1 cellular context compared by ENCODE assay signal in the genomic region with DNA sequence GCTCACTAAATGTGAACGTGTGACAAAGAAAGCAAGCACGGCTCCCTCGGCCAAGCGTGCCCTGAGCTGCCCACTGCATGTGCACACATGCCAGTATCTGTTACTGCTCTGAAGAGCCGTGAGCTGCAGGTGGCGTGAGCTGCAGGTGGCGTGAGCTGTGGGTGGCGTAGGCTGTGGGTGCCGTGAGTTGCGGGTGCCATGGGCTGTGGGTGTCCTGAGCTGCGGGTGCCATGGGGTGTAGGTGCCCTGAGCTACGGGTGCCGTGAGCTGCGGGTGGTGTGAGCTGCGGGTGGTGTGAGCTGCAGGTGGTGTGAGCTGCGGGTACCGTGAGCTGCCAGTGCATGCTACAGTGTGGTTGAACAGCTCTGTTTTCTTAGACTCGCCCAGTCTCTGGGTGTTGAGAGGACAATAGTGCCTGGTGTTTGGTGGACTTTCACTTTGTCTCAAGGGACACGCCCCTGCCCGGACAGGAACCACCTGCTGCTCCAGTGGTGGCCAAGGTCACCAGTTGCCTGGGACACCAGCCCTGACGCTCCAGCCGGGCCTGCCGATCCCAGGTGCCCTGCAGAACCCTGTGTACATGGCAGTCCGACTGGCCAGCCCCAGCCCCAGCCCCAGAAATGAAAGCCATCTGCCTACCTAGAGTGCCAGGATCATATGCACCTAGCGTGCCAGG.
A peak's percentile ranks its signal among the peaks of the same experiment; 100 is the strongest.
TF ChIP-seq lines count a peak whose summit lies in the region.

No MANE protein-coding gene starts in this region.

TF ChIP-seq in HepG2, 621 proteins besides CTCF, POLR2A, EP300 and RAD21 (continued from another document and continues in another):
- TF ChIP-seq, protein P1, sequence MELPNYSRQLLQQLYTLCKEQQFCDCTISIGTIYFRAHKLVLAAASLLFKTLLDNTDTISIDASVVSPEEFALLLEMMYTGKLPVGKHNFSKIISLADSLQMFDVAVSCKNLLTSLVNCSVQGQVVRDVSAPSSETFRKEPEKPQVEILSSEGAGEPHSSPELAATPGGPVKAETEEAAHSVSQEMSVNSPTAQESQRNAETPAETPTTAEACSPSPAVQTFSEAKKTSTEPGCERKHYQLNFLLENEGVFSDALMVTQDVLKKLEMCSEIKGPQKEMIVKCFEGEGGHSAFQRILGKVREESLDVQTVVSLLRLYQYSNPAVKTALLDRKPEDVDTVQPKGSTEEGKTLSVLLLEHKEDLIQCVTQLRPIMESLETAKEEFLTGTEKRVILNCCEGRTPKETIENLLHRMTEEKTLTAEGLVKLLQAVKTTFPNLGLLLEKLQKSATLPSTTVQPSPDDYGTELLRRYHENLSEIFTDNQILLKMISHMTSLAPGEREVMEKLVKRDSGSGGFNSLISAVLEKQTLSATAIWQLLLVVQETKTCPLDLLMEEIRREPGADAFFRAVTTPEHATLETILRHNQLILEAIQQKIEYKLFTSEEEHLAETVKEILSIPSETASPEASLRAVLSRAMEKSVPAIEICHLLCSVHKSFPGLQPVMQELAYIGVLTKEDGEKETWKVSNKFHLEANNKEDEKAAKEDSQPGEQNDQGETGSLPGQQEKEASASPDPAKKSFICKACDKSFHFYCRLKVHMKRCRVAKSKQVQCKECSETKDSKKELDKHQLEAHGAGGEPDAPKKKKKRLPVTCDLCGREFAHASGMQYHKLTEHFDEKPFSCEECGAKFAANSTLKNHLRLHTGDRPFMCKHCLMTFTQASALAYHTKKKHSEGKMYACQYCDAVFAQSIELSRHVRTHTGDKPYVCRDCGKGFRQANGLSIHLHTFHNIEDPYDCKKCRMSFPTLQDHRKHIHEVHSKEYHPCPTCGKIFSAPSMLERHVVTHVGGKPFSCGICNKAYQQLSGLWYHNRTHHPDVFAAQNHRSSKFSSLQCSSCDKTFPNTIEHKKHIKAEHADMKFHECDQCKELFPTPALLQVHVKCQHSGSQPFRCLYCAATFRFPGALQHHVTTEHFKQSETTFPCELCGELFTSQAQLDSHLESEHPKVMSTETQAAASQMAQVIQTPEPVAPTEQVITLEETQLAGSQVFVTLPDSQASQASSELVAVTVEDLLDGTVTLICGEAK (IDR thresholded peaks at IDR 0.05) = no peak
- TF ChIP-seq, protein P1 (CRISPR knock-in tag; IDR thresholded peaks at IDR 0.05) = no peak
- TF ChIP-seq, protein P2, sequence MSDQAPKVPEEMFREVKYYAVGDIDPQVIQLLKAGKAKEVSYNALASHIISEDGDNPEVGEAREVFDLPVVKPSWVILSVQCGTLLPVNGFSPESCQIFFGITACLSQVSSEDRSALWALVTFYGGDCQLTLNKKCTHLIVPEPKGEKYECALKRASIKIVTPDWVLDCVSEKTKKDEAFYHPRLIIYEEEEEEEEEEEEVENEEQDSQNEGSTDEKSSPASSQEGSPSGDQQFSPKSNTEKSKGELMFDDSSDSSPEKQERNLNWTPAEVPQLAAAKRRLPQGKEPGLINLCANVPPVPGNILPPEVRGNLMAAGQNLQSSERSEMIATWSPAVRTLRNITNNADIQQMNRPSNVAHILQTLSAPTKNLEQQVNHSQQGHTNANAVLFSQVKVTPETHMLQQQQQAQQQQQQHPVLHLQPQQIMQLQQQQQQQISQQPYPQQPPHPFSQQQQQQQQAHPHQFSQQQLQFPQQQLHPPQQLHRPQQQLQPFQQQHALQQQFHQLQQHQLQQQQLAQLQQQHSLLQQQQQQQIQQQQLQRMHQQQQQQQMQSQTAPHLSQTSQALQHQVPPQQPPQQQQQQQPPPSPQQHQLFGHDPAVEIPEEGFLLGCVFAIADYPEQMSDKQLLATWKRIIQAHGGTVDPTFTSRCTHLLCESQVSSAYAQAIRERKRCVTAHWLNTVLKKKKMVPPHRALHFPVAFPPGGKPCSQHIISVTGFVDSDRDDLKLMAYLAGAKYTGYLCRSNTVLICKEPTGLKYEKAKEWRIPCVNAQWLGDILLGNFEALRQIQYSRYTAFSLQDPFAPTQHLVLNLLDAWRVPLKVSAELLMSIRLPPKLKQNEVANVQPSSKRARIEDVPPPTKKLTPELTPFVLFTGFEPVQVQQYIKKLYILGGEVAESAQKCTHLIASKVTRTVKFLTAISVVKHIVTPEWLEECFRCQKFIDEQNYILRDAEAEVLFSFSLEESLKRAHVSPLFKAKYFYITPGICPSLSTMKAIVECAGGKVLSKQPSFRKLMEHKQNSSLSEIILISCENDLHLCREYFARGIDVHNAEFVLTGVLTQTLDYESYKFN (CRISPR knock-in tag; conservative IDR thresholded peaks at IDR 0.05) = peak; percentile 70
- TF ChIP-seq POLR2AphosphoS2 (IDR thresholded peaks at IDR 0.05; ENCODE audit: low read depth, low read length) (no peak), RARA (CRISPR knock-in tag; IDR thresholded peaks at IDR 0.05) (peak; percentile 45), U2AF2 (IDR thresholded peaks at IDR 0.05; ENCODE audit: low read depth, low read length) (no peak), ZNF772 (CRISPR knock-in tag; IDR thresholded peaks at IDR 0.05) (no peak), ZNF335 (CRISPR knock-in tag; IDR thresholded peaks at IDR 0.05) (no peak), ZNF446 (CRISPR knock-in tag; IDR thresholded peaks at IDR 0.05) (no peak), RXRA (CRISPR knock-in tag; IDR thresholded peaks at IDR 0.05) (0 out of 2 replicates have a peak, but pooled peaks have one; percentile 43), ZNF264 (CRISPR knock-in tag; IDR thresholded peaks at IDR 0.05) (no peak), SIX1 (CRISPR knock-in tag; IDR thresholded peaks at IDR 0.05; ENCODE audit: borderline replicate concordance) (no peak), NFATC3 (CRISPR knock-in tag; IDR thresholded peaks at IDR 0.05) (no peak), ZNF670 (CRISPR knock-in tag; IDR thresholded peaks at IDR 0.05; ENCODE audit: borderline replicate concordance) (no peak), ZBTB1 (CRISPR knock-in tag; IDR thresholded peaks at IDR 0.05; ENCODE audit: borderline replicate concordance) (no peak), MEIS2 (CRISPR knock-in tag; IDR thresholded peaks at IDR 0.05) (no peak), ZKSCAN5 (CRISPR knock-in tag; IDR thresholded peaks at IDR 0.05) (no peak), ZNF510 (CRISPR knock-in tag; IDR thresholded peaks at IDR 0.05; ENCODE audit: low read depth) (no peak), ZNF382 (CRISPR knock-in tag; IDR thresholded peaks at IDR 0.05; ENCODE audit: borderline replicate concordance) (no peak), HCFC1 (IDR thresholded peaks at IDR 0.05; ENCODE audit: low read depth, low read length) (no peak), PHF5A (CRISPR knock-in tag; IDR thresholded peaks at IDR 0.05; ENCODE audit: low read depth, unreplicated experiment) (no peak), ZKSCAN8 (CRISPR knock-in tag; IDR thresholded peaks at IDR 0.05; ENCODE audit: borderline replicate concordance) (no peak), ZNF292 (CRISPR knock-in tag; IDR thresholded peaks at IDR 0.05; ENCODE audit: borderline replicate concordance, low read depth) (0 out of 2 replicates have a peak, but pooled peaks have one; percentile 48), SRY (CRISPR knock-in tag; IDR thresholded peaks at IDR 0.05) (peak; percentile 52; the same call in 1 of the 2 replicates), SMARCE1 (IDR thresholded peaks at IDR 0.05; ENCODE audit: borderline replicate concordance) (no peak), NFYC (CRISPR knock-in tag; IDR thresholded peaks at IDR 0.05) (no peak), ZSCAN20 (CRISPR knock-in tag; IDR thresholded peaks at IDR 0.05; ENCODE audit: borderline replicate concordance) (no peak)
- TF ChIP-seq, protein P3, sequence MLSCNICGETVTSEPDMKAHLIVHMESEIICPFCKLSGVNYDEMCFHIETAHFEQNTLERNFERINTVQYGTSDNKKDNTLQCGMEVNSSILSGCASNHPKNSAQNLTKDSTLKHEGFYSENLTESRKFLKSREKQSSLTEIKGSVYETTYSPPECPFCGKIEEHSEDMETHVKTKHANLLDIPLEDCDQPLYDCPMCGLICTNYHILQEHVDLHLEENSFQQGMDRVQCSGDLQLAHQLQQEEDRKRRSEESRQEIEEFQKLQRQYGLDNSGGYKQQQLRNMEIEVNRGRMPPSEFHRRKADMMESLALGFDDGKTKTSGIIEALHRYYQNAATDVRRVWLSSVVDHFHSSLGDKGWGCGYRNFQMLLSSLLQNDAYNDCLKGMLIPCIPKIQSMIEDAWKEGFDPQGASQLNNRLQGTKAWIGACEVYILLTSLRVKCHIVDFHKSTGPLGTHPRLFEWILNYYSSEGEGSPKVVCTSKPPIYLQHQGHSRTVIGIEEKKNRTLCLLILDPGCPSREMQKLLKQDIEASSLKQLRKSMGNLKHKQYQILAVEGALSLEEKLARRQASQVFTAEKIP (CRISPR knock-in tag; IDR thresholded peaks at IDR 0.05; ENCODE audit: borderline replicate concordance) = no peak
- TF ChIP-seq, protein P4, sequence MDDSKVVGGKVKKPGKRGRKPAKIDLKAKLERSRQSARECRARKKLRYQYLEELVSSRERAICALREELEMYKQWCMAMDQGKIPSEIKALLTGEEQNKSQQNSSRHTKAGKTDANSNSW (CRISPR knock-in tag; IDR thresholded peaks at IDR 0.05; ENCODE audit: borderline replicate concordance) = no peak
- TF ChIP-seq, protein P5, sequence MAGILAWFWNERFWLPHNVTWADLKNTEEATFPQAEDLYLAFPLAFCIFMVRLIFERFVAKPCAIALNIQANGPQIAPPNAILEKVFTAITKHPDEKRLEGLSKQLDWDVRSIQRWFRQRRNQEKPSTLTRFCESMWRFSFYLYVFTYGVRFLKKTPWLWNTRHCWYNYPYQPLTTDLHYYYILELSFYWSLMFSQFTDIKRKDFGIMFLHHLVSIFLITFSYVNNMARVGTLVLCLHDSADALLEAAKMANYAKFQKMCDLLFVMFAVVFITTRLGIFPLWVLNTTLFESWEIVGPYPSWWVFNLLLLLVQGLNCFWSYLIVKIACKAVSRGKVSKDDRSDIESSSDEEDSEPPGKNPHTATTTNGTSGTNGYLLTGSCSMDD (CRISPR knock-in tag; IDR thresholded peaks at IDR 0.05) = no peak
- TF ChIP-seq, protein P6, sequence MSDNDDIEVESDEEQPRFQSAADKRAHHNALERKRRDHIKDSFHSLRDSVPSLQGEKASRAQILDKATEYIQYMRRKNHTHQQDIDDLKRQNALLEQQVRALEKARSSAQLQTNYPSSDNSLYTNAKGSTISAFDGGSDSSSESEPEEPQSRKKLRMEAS (IDR thresholded peaks at IDR 0.05) = peak; percentile 62
- TF ChIP-seq, protein P7, sequence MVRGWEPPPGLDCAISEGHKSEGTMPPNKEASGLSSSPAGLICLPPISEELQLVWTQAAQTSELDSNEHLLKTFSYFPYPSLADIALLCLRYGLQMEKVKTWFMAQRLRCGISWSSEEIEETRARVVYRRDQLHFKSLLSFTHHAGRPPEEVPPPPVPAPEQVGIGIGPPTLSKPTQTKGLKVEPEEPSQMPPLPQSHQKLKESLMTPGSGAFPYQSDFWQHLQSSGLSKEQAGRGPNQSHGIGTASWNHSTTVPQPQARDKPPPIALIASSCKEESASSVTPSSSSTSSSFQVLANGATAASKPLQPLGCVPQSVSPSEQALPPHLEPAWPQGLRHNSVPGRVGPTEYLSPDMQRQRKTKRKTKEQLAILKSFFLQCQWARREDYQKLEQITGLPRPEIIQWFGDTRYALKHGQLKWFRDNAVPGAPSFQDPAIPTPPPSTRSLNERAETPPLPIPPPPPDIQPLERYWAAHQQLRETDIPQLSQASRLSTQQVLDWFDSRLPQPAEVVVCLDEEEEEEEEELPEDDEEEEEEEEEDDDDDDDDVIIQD (CRISPR knock-in tag; IDR thresholded peaks at IDR 0.05; ENCODE audit: low read depth) = no peak
